23 cellular contexts compared by ENCODE assay signal in the genomic region with DNA sequence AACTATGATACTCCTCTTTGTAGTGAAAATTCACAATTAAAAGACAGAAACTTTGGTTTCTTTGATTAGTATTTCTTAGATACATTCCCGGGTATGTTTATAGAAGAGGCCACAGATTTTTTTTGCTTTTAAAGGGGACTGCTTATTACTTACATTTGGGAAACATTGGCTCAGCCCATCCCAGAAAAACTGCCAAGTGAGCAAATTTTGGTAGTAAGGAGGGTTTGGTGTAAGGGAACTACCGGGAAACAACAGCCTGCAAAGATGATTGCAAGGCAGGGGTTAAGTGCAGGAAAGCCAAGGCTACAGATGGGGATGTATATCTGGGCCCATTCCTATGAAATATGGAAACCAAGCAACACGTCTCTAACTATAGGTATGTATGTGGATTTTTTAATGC.
DNase-seq lines count a peak whose midpoint lies in the region; TF ChIP-seq lines count a peak whose summit lies in the region.
"Had no signal": no experiment of that assay in that cellular context is flagged by ENCODE, and none has a peak within 500 bp of the region (broad histone marks: within the 10 kb centered on the region; RNA-seq: fewer than 3 reads in every experiment).

No MANE protein-coding gene starts in this region.

- H3K79me1 ChIP-seq in trophoblast cell (ENCODE audit: low read length) (peaks cover 17% of the 10 kb centered on the region), mesendoderm (ENCODE audit: low read length) (no peaks in the 10 kb centered on the region)

- no peak overlapping the region for H4K91ac ChIP-seq in trophoblast cell (ENCODE audit: low read depth, low read length)

- peaks cover 38% of the 10 kb centered on the region; the same call in 1 of the 2 replicates for H3K79me2 ChIP-seq in GM23248 (ENCODE audit: insufficient read depth)
- H3K79me2 ChIP-seq in PC-9 (ENCODE audit: low read depth): peaks cover 23% of the 10 kb centered on the region; the same call in 1 of the 2 replicates
- H3K79me2 ChIP-seq in trophoblast cell (ENCODE audit: control insufficient read depth, insufficient read depth, low read length, poor library complexity): peaks cover 5% of the 10 kb centered on the region
- H3K79me2 ChIP-seq in mesendoderm (ENCODE audit: control insufficient read depth, insufficient read depth, low read length): no peaks in the 10 kb centered on the region

- no peak overlapping the region for H3K4ac ChIP-seq in trophoblast cell (ENCODE audit: low read depth, low read length)
- H3K4ac ChIP-seq in mesendoderm (ENCODE audit: low read depth, low read length): no peak overlapping the region

- no peak overlapping the region for H4K8ac ChIP-seq in trophoblast cell (ENCODE audit: low read depth, low read length)
- no peak overlapping the region for H4K8ac ChIP-seq in mesendoderm (ENCODE audit: low read depth, low read length)

- no peak overlapping the region for H4K5ac ChIP-seq in mesendoderm (ENCODE audit: low read length)

- in situ Hi-C loops in GM23248 (cut with MboI): no loop called here

- H3K27ac Mint-ChIP-seq in chondrocyte (ENCODE audit: unreplicated experiment): peak overlapping the region; percentile 89
- H3K27ac Mint-ChIP-seq: CD4-positive, alpha-beta T cell had no signal

- H2AK5ac ChIP-seq in trophoblast cell (ENCODE audit: low read length) (no peak overlapping the region), mesendoderm (ENCODE audit: low read length) (no peak overlapping the region)

- H2BK12ac ChIP-seq in trophoblast cell (ENCODE audit: low read length): no peak overlapping the region

- H3K4me3 Mint-ChIP-seq in chondrocyte (ENCODE audit: unreplicated experiment): no peak overlapping the region
- H3K4me3 Mint-ChIP-seq: CD4-positive, alpha-beta T cell; H9 had no signal

- peaks cover 67% of the 10 kb centered on the region for H3K4me1 Mint-ChIP-seq in chondrocyte (ENCODE audit: low read depth)

- no peaks in the 10 kb centered on the region for H3K9me2 ChIP-seq in GM23248 (ENCODE audit: insufficient read depth)
- no peaks in the 10 kb centered on the region for H3K9me2 ChIP-seq in PC-9 (ENCODE audit: insufficient read depth)

- no peaks in the 10 kb centered on the region for H3K9me3 Mint-ChIP-seq in chondrocyte (ENCODE audit: low read depth)
- H3K9me3 Mint-ChIP-seq: CD4-positive, alpha-beta T cell; H9 had no signal

- no peak overlapping the region for H3K56ac ChIP-seq in mesendoderm (ENCODE audit: low read length)

- TF ChIP-seq CTCF in PC-9 (conservative IDR thresholded peaks at IDR 0.05): no peak
- no peak for TF ChIP-seq CTCF in chondrocyte (IDR thresholded peaks at IDR 0.05)

- WGBS in GM23248 (ENCODE audit: low coverage in 1 of 2, low lambda C conversion rate in 2 of 2, missing lambda C conversion rate in 2 of 2), 2 experiments: 93 to 98% methylated on average over 3 of the region's 3 CpGs
- no CpG with 5 or more reads among the region's 3 CpGs for WGBS in trophoblast cell (ENCODE audit: extremely low coverage, insufficient coverage, insufficient read length)
- WGBS in mesendoderm (ENCODE audit: extremely low coverage, insufficient coverage, low lambda C conversion rate): no CpG with 5 or more reads among the region's 3 CpGs

- H3K4me3 ChIP-seq in GM23248: 0 out of 2 replicates have a peak overlapping the region, but pooled peaks have one; percentile 19
- H3K4me3 ChIP-seq in PC-9: no peak overlapping the region
- no peak overlapping the region for H3K4me3 ChIP-seq in trophoblast cell (ENCODE audit: low read depth, low read length)
- H3K4me3 ChIP-seq in mesendoderm (ENCODE audit: low read length): no peak overlapping the region
- H3K4me3 ChIP-seq: BLaER1, GM12878 had no signal

- H3K27ac ChIP-seq in GM23248 (peak overlapping the region; percentile 43), PC-9 (peak overlapping the region; percentile 65), trophoblast cell (ENCODE audit: low read depth, low read length) (no peak overlapping the region), mesendoderm (ENCODE audit: low read depth, low read length) (no peak overlapping the region)
- H3K27ac ChIP-seq: BLaER1 had no signal

- CTCF ChIA-PET in PC-9 (lab: Charles Lee): no interaction called here

- no peak overlapping the region for H2BK15ac ChIP-seq in mesendoderm (replicated peaks; ENCODE audit: low read depth)

- H3K23ac ChIP-seq in trophoblast cell (ENCODE audit: low read length) (no peak overlapping the region), mesendoderm (ENCODE audit: low read length) (no peak overlapping the region)

- H3K4me2 ChIP-seq in GM23248 (ENCODE audit: unreplicated experiment): peak overlapping the region; percentile 68
- H3K4me2 ChIP-seq in PC-9: peak overlapping the region; percentile 66
- H3K4me2 ChIP-seq in trophoblast cell (ENCODE audit: low read length): no peak overlapping the region
- no peak overlapping the region for H3K4me2 ChIP-seq in mesendoderm (ENCODE audit: low read length)
- H3K4me2 ChIP-seq: BLaER1 had no signal

- H3K18ac ChIP-seq in trophoblast cell (ENCODE audit: low read length) (no peak overlapping the region), mesendoderm (ENCODE audit: low read length) (no peak overlapping the region)

- peaks cover 8% of the 10 kb centered on the region; the same call in 1 of the 2 replicates for H3F3A ChIP-seq in GM23248 (ENCODE audit: insufficient read depth)
- peaks cover 17% of the 10 kb centered on the region; the same call in 1 of the 2 replicates for H3F3A ChIP-seq in PC-9 (ENCODE audit: insufficient read depth, low read depth)

- H2AFZ ChIP-seq in GM23248: no peak overlapping the region
- no peak overlapping the region for H2AFZ ChIP-seq in PC-9
- H2AFZ ChIP-seq in trophoblast cell (ENCODE audit: insufficient read depth, low read length, poor library complexity): no peak overlapping the region

- H3K4me1 ChIP-seq in GM23248 (ENCODE audit: insufficient read depth) (peaks cover 24% of the 10 kb centered on the region), PC-9 (replicated peaks; ENCODE audit: insufficient read depth) (peaks cover 47% of the 10 kb centered on the region), trophoblast cell (ENCODE audit: control insufficient read depth in 1 of 2, insufficient read depth in 2 of 2, low read length in 2 of 2) (peaks cover 22 to 32% of the 10 kb centered on the region in 2 experiments), mesendoderm (ENCODE audit: control insufficient read depth, low read depth, low read length) (peaks cover 22% of the 10 kb centered on the region)
- H3K4me1 ChIP-seq: BLaER1, Caco-2 had no signal

- H3K27me3 Mint-ChIP-seq in chondrocyte (ENCODE audit: low read depth): no peaks in the 10 kb centered on the region
- H3K27me3 Mint-ChIP-seq: CD4-positive, alpha-beta T cell had no signal

- peaks cover 6% of the 10 kb centered on the region for H3K36me3 Mint-ChIP-seq in chondrocyte (ENCODE audit: low read depth)

- no peak overlapping the region for H3K9ac ChIP-seq in GM23248
- H3K9ac ChIP-seq in trophoblast cell (ENCODE audit: low read length): no peak overlapping the region
- H3K9ac ChIP-seq in mesendoderm (ENCODE audit: low read length): no peak overlapping the region
- H3K9ac ChIP-seq: BLaER1 had no signal

- H4K20me1 ChIP-seq in GM23248 (ENCODE audit: insufficient read depth): no peaks in the 10 kb centered on the region
- H4K20me1 ChIP-seq in PC-9 (ENCODE audit: insufficient read depth): no peaks in the 10 kb centered on the region
- H4K20me1 ChIP-seq: BLaER1 had no signal

- no peak overlapping the region for H3K14ac ChIP-seq in trophoblast cell (ENCODE audit: low read length)

- H3K9me3 ChIP-seq in GM23248 (ENCODE audit: low read depth) (no peaks in the 10 kb centered on the region), PC-9 (ENCODE audit: insufficient read depth, low read depth) (peaks cover 5% of the 10 kb centered on the region; the same call in 1 of the 2 replicates), trophoblast cell (ENCODE audit: insufficient read depth, low read depth, low read length) (no peaks in the 10 kb centered on the region)
- H3K9me3 ChIP-seq: BLaER1, Caco-2 had no signal

- no TSS peak for BruUV-seq in PC-9 (replicated peaks; lab: Mats Ljungman, UMichigan)

- H3K36me3 ChIP-seq in GM23248 (ENCODE audit: low read depth): no peaks in the 10 kb centered on the region
- H3K36me3 ChIP-seq in PC-9 (ENCODE audit: low read depth): no peaks in the 10 kb centered on the region
- peaks cover 4 to 5% of the 10 kb centered on the region in 2 experiments for H3K36me3 ChIP-seq in trophoblast cell (ENCODE audit: control insufficient read depth in 1 of 2, insufficient read depth in 2 of 2, low read length in 2 of 2)
- no peaks in the 10 kb centered on the region for H3K36me3 ChIP-seq in mesendoderm (ENCODE audit: control insufficient read depth, insufficient read depth, low read length)
- H3K36me3 ChIP-seq: BLaER1 had no signal

- POLR2A ChIA-PET in PC-9 (lab: Charles Lee; ENCODE audit: unreplicated experiment): interaction anchor here (0.6 kb wide), 1 partner anchor 7 kb away, joined by 3 read pairs; no protein-coding TSS in a partner anchor

- no peak overlapping the region for H4K12ac ChIP-seq in trophoblast cell (ENCODE audit: low read depth, low read length)

- no peak overlapping the region for H2BK120ac ChIP-seq in trophoblast cell (ENCODE audit: insufficient read depth, low read length, poor library complexity)
- H2BK120ac ChIP-seq in mesendoderm (ENCODE audit: low read depth, low read length): no peak overlapping the region

- no peaks in the 10 kb centered on the region for H3K27me3 ChIP-seq in GM23248 (replicated peaks; ENCODE audit: insufficient read depth)
- H3K27me3 ChIP-seq in PC-9 (ENCODE audit: insufficient read depth, low read depth): no peaks in the 10 kb centered on the region
- H3K27me3 ChIP-seq in trophoblast cell (ENCODE audit: insufficient read depth, low read length): no peaks in the 10 kb centered on the region
- H3K27me3 ChIP-seq in mesendoderm (ENCODE audit: insufficient read depth, low read length, poor library complexity): no peaks in the 10 kb centered on the region
- H3K27me3 ChIP-seq: BLaER1 had no signal

- H2BK5ac ChIP-seq in trophoblast cell (ENCODE audit: low read depth, low read length, poor library complexity): peak overlapping the region; percentile 34
- no peak overlapping the region for H2BK5ac ChIP-seq in mesendoderm (ENCODE audit: low read length)

- DNase-seq in GM23248 (no peak), PC-9 (no peak), chondrocyte (ENCODE audit: low spot score) (no peak), trophoblast cell (no peak), mesendoderm (no peak), NCI-H2227 treated with DMSO at 0.1 percent for 48 hours (lab: John Stamatoyannopoulos, UW) (no peak), foreskin melanocyte (no peak)
- no peak for DNase-seq in stimulated activated CD4-positive, alpha-beta T cell treated with anti-CD3 and anti-CD28 coated beads, Interleukin-4, amount 100 ng/mL, for 4 hours
- DNase-seq: ACHN; Caco-2; CD4-positive, alpha-beta T cell; DMS 273 treated with DMSO at 0.1 percent for 48 hours; DMS79 treated with DMSO at 0.1 percent for 48 hours; H9; KG1; NCI-H1105; NCI-H146; NCI-H2029; NCI-H510A treated with DMSO at 0.1 percent for 48 hours; NCI-H774; Right ventricle myocardium superior had no signal

- intact Hi-C loops in PC-9 (cut with micrococcal nuclease; ENCODE audit: unreplicated experiment): no loop called here

Comparison
In these comparisons a context has a peak if more than half of its experiments do, and no peak if none do; other contexts are left out.
1. H3K27ac ChIP-seq: peak in GM23248 (single experiment) and PC-9 (single experiment); none in trophoblast cell (single experiment) and mesendoderm (single experiment).
2. H3K4me2 ChIP-seq: peak in GM23248 (single experiment) and PC-9 (single experiment); none in trophoblast cell (single experiment) and mesendoderm (single experiment).